Comparison of ENCODE assay signal across 8 cellular contexts in genomic region chr16:53207810-53208752, GRCh38.
DNase-seq lines count a peak whose midpoint lies in the region; ATAC-seq and TF ChIP-seq lines count a peak whose summit lies in the region.

No MANE protein-coding gene starts in this region.

- H2AFZ ChIP-seq in osteoblast (ENCODE audit: low read length) = peak overlapping the region; percentile 88

- ATAC-seq in GM19455 (IDR thresholded peaks at IDR 0.05; ENCODE audit: unreplicated experiment) (peak; percentile 88), HG03520 (IDR thresholded peaks at IDR 0.05; ENCODE audit: unreplicated experiment) (peak; percentile 76)

- intact Hi-C loops in posterior vena cava (cut with DNase I) = loop anchor here in 1 of 2 donors (10.0 kb wide), 1 partner anchor 73 kb away; no protein-coding TSS in a partner anchor

- H3K9me3 ChIP-seq in adipocyte (ENCODE audit: control insufficient read depth, low read length) (no peaks in the 10 kb centered on the region), cardiac muscle cell (ENCODE audit: low read depth) (no peaks in the 10 kb centered on the region), osteoblast (ENCODE audit: low read depth, low read length) (no peaks in the 10 kb centered on the region)

- peak overlapping the region; percentile 90 for H3K4me3 ChIP-seq in adipocyte (ENCODE audit: low read length)
- H3K4me3 ChIP-seq in cardiac muscle cell = peak overlapping the region; percentile 85
- H3K4me3 ChIP-seq in osteoblast (ENCODE audit: insufficient read depth, low read length) = peak overlapping the region; percentile 75

- DNase-seq in DMS79 (lab: John Stamatoyannopoulos, UW) (peak; percentile 81), NCI-H526 (lab: John Stamatoyannopoulos, UW) (peak; percentile 80 to 81), adipocyte (ENCODE audit: low read depth) (peak; percentile 88), cardiac muscle cell (ENCODE audit: low read depth in 1 of 2, low spot score in 1 of 2) (peak; percentile 89 to 91), osteoblast (ENCODE audit: insufficient read length, low spot score, missing footprints) (peak; percentile 83), posterior vena cava (ENCODE audit: low spot score) (no peak)

- H3K27ac ChIP-seq in cardiac muscle cell (peak overlapping the region; percentile 98), osteoblast (ENCODE audit: low read depth, low read length) (peak overlapping the region; percentile 91)

- H4K20me1 ChIP-seq in osteoblast (ENCODE audit: insufficient read depth, low read length) = peaks cover 4% of the 10 kb centered on the region

- H3K4me1 ChIP-seq in adipocyte (ENCODE audit: control insufficient read depth, insufficient read depth, low read length) (peaks cover 58% of the 10 kb centered on the region), cardiac muscle cell (ENCODE audit: low read depth) (peaks cover 15% of the 10 kb centered on the region), osteoblast (ENCODE audit: insufficient read depth, low read length) (peaks cover 34% of the 10 kb centered on the region)

- H3K9ac ChIP-seq in adipocyte (ENCODE audit: low read length) = peak overlapping the region; percentile 93

- H3K79me2 ChIP-seq in osteoblast (ENCODE audit: insufficient read depth, low read length) = peaks cover 69% of the 10 kb centered on the region

- H3K36me3 ChIP-seq in adipocyte (ENCODE audit: control insufficient read depth, insufficient read depth, low read length, severe bottlenecking) (peaks cover 16% of the 10 kb centered on the region), cardiac muscle cell (no peaks in the 10 kb centered on the region), osteoblast (ENCODE audit: insufficient read depth, low read length) (no peaks in the 10 kb centered on the region)

- H3K27me3 ChIP-seq in adipocyte (replicated peaks; ENCODE audit: control insufficient read depth, insufficient read depth, low read length) = no peaks in the 10 kb centered on the region
- H3K27me3 ChIP-seq in cardiac muscle cell = no peaks in the 10 kb centered on the region
- H3K27me3 ChIP-seq in osteoblast (ENCODE audit: insufficient read depth, low read length) = no peaks in the 10 kb centered on the region

- TF ChIP-seq CTCF in cardiac muscle cell (IDR thresholded peaks at IDR 0.05; ENCODE audit: low read depth, low read length) (peak; percentile 65), osteoblast (IDR thresholded peaks at IDR 0.05; ENCODE audit: extremely low read depth, low read depth, low read length) (peak; percentile 72)

- peak overlapping the region; percentile 84 for H3K4me2 ChIP-seq in osteoblast (ENCODE audit: insufficient read depth, low read length)
